2 cellular contexts compared by ENCODE assay signal in genomic region chr6:111988926-111989325, GRCh38.
TF ChIP-seq lines count a peak whose summit lies in the region.

No MANE protein-coding gene starts in this region.

TF ChIP-seq in IMR-90, 13 proteins besides CTCF, POLR2A, EP300 and RAD21:
- TF ChIP-seq NFE2L2 (IDR thresholded peaks at IDR 0.05; ENCODE audit: low read depth, low read length) (no peak), MAFK (IDR thresholded peaks at IDR 0.05; ENCODE audit: low read depth, low read length) (no peak), MXI1 (IDR thresholded peaks at IDR 0.05; ENCODE audit: borderline replicate concordance, low read depth, low read length) (no peak), SMC3 (IDR thresholded peaks at IDR 0.05; ENCODE audit: low read depth, low read length) (no peak), ELK1 (IDR thresholded peaks at IDR 0.05; ENCODE audit: borderline replicate concordance, low read depth, low read length) (no peak), FOS (IDR thresholded peaks at IDR 0.05; ENCODE audit: low read depth, low read length) (no peak), BHLHE40 (IDR thresholded peaks at IDR 0.05; ENCODE audit: low read depth, low read length) (no peak), CHD1 (IDR thresholded peaks at IDR 0.05; ENCODE audit: low read depth, low read length) (no peak), USF2 (IDR thresholded peaks at IDR 0.05; ENCODE audit: low read depth, low read length) (no peak), RFX5 (IDR thresholded peaks at IDR 0.05; ENCODE audit: low read depth, low read length) (no peak), MAZ (IDR thresholded peaks at IDR 0.05; ENCODE audit: borderline replicate concordance, low read depth, low read length) (no peak), RCOR1 (IDR thresholded peaks at IDR 0.05; ENCODE audit: insufficient replicate concordance, low read length) (no peak), CEBPB (IDR thresholded peaks at IDR 0.05; ENCODE audit: low read depth, low read length) (no peak)

TF ChIP-seq in HEK293T, 16 proteins besides CTCF, POLR2A, EP300 and RAD21:
- TF ChIP-seq NFRKB (IDR thresholded peaks at IDR 0.05) (no peak), HDGF (IDR thresholded peaks at IDR 0.05; ENCODE audit: borderline replicate concordance) (no peak), FOXM1 (IDR thresholded peaks at IDR 0.05; ENCODE audit: borderline replicate concordance) (no peak), FOXA1 (IDR thresholded peaks at IDR 0.05) (no peak), ELF4 (IDR thresholded peaks at IDR 0.05) (no peak), SP1 (IDR thresholded peaks at IDR 0.05) (no peak), BHLHE40 (IDR thresholded peaks at IDR 0.05; ENCODE audit: borderline replicate concordance) (no peak), ZNF384 (IDR thresholded peaks at IDR 0.05) (no peak), FOXK2 (IDR thresholded peaks at IDR 0.05) (no peak), CTBP1 (IDR thresholded peaks at IDR 0.05; ENCODE audit: borderline replicate concordance) (no peak), L3MBTL2 (conservative IDR thresholded peaks at IDR 0.05) (no peak), SUZ12 (IDR thresholded peaks at IDR 0.05) (no peak), LEF1 (IDR thresholded peaks at IDR 0.05; ENCODE audit: borderline replicate concordance) (no peak)
TF ChIP-seq in HEK293T: peak in this region for 0.
